In the genomic region with DNA sequence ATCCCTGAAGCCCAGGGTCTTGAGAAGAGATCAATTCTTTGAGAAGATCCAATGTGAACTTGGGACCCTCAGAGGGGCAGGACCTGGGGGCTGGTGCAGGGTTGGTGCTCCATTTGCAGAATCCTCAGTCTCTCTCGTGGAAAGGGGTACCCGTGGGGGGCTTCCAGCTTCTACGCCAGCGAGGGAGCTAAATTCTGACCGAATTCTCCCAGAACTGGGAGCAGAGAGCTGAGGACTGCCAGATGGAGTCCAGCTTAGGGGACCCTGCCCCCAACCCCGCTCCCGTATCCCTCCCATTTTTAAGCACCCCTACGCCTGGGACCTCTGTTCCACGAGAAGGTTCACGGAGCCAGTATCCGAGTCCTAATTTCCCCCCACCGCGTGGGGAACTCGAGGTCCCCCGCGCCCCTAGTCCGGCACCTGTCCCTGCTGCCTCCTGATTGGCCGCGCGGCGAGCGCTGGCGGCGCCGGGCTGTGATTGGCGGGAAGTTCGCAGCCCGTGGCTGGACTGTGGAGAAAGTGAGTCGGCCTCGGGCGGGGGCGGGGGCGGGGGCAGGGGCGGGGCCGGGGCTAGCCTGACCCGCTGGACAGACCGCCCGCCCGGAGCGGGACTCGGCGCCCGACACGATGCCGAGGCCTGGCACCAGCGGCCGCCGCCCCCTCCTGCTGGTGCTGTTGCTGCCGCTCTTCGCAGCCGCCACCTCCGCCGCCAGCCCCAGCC, we compare ENCODE assay signal across 8 cellular contexts. TPM values are rescaled to one million over a fixed set of nuclear protein-coding genes. Genes with fewer than 3 reads are reported as not detected.
A peak's percentile ranks its signal among the peaks of the same experiment; 100 is the strongest.
DNase-seq lines count a peak whose midpoint lies in the region; TF ChIP-seq lines count a peak whose summit lies in the region.

No MANE protein-coding gene starts in this region.

- H3K27me3 ChIP-seq in MG63 = peaks cover 7% of the 10 kb centered on the region; the same call in 1 of the 2 replicates

- H3K9me3 ChIP-seq in MG63 = no peaks in the 10 kb centered on the region

- TF ChIP-seq CTCF in choroid plexus epithelial cell (conservative IDR thresholded peaks at IDR 0.05; ENCODE audit: low read depth, low read length) = no peak

- H3K36me3 ChIP-seq in MG63 = no peaks in the 10 kb centered on the region

- H3K4me3 ChIP-seq in MG63 (peak overlapping the region; percentile 43), choroid plexus epithelial cell (ENCODE audit: low read depth, low read length) (peak overlapping the region; percentile 17)

- DNase-seq in COLO829 (ENCODE audit: low spot score) (peak; percentile 68), MG63 (peak; percentile 75), choroid plexus epithelial cell (ENCODE audit: low read depth) (peak; percentile 53), myocyte (ENCODE audit: low read depth) (peak; percentile 41), MV-4-11 (lab: John Stamatoyannopoulos, UW) (no peak), cerebellum (ENCODE audit: low spot score) (no peak), H4 (ENCODE audit: low spot score) (no peak)
- no peak for DNase-seq in stimulated activated CD4-positive, alpha-beta T cell treated with anti-CD3 and anti-CD28 coated beads, Interleukin-1b, Interleukin-23, amount 100 ng/mL, for 48 hours

RNA-seq across cellular contexts. Expression of gene LTBP4, which starts 4.4 kb away (rescaled TPM):
- total RNA-seq in MG63 (2014; rRNA removed; shearing (Covaris generic); ENCODE audit: low replicate concordance) = 12.9 and 26.5 TPM in 2 replicates
- total RNA-seq in myocyte (3.7 and 11.0 TPM in 2 replicates), cerebellum (36.8 TPM)
- polyA plus RNA-seq in myocyte (2012) = 12.3 TPM
- total RNA-seq in H4 (2014; rRNA removed; shearing (Covaris generic)) = 4.7 and 5.6 TPM in 2 replicates

RNA-seq across cellular contexts. Expression of gene SHKBP1, which starts 20.1 kb away (rescaled TPM):
- 61.7 and 105 TPM in 2 replicates for total RNA-seq in MG63 (2014; rRNA removed; shearing (Covaris generic); ENCODE audit: low replicate concordance)
- total RNA-seq in myocyte (27.8 and 32.2 TPM in 2 replicates), cerebellum (3.3 TPM)
- polyA plus RNA-seq in myocyte (2012) = 43.1 TPM
- total RNA-seq in H4 (2014; rRNA removed; shearing (Covaris generic)) = 26.6 and 30.9 TPM in 2 replicates

Comparison
In these comparisons a context has a peak if more than half of its experiments do, and no peak if none do; other contexts are left out.
1. DNase-seq: peak in COLO829 (single experiment), MG63 (single experiment), choroid plexus epithelial cell (single experiment) and myocyte (single experiment); none in MV-4-11 (single experiment), cerebellum (single experiment), H4 (single experiment) and stimulated activated CD4-positive, alpha-beta T cell treated with anti-CD3 and anti-CD28 coated beads, Interleukin-1b, Interleukin-23, amount 100 ng/mL, for 48 hours (single experiment).